18 cellular contexts compared by ENCODE assay signal in genomic region chr2:38650717-38651116, GRCh38. TPM values are rescaled to one million over a fixed set of nuclear protein-coding genes. Genes with fewer than 3 reads are reported as not detected.
DNase-seq lines count a peak whose midpoint lies in the region; FAIRE-seq and TF ChIP-seq lines count a peak whose summit lies in the region.
"Had no signal": no experiment of that assay in that cellular context is flagged by ENCODE, and none has a peak within 500 bp of the region (broad histone marks: within the 10 kb centered on the region; RNA-seq: fewer than 3 reads in every experiment).

No MANE protein-coding gene starts in this region.

- no peak overlapping the region for H2AFZ ChIP-seq in KMS-11 (ENCODE audit: low read depth)

- no peaks in the 10 kb centered on the region for H4K20me1 ChIP-seq in KMS-11 (ENCODE audit: insufficient read depth)

- H3K27ac ChIP-seq in KMS-11: no peak overlapping the region

- no peaks in the 10 kb centered on the region for H3K79me2 ChIP-seq in KMS-11 (ENCODE audit: insufficient read depth, low read depth)

- peaks cover 15% of the 10 kb centered on the region for H3K36me3 Mint-ChIP-seq in activated CD4-positive, alpha-beta T cell treated with anti-CD3 and anti-CD28 coated beads, Interleukin-2, amount 10 ng/mL, durations not matched to agents 24 days and 14 days (ENCODE audit: low read depth)
- no peaks in the 10 kb centered on the region for H3K36me3 Mint-ChIP-seq in activated naive CD8-positive, alpha-beta T cell treated with anti-CD3 and anti-CD28 coated beads for 36 hours

- DNase-seq in activated CD4-positive, alpha-beta T cell treated with anti-CD3 and anti-CD28 coated beads, Interleukin-2, amount 10 ng/mL, durations not matched to agents 24 days and 14 days: no peak
- no peak for DNase-seq in activated CD4-positive, alpha-beta T cell treated with anti-CD3 and anti-CD28 coated beads for 1 hour
- DNase-seq in BE2C (peak; percentile 29), NCI-H345 (lab: John Stamatoyannopoulos, UW) (no peak), HTR-8/SVneo (ENCODE audit: insufficient read length, low spot score) (no peak), dedifferentiated amniotic fluid mesenchymal stem cell (ENCODE audit: extremely low spot score) (no peak)
- DNase-seq in activated naive CD8-positive, alpha-beta T cell treated with anti-CD3 and anti-CD28 coated beads for 36 hours: no peak
- DNase-seq: GOT3, NCI-H1048, NCI-H146, NCI-H2081, NCI-H510A, SHP77 treated with DMSO at 0.1 percent for 48 hours had no signal

- H3K27ac Mint-ChIP-seq in activated CD4-positive, alpha-beta T cell treated with anti-CD3 and anti-CD28 coated beads, Interleukin-2, amount 10 ng/mL, durations not matched to agents 24 days and 14 days: peak overlapping the region; percentile 87
- H3K27ac Mint-ChIP-seq in activated naive CD8-positive, alpha-beta T cell treated with anti-CD3 and anti-CD28 coated beads for 36 hours: peak overlapping the region; percentile 27

- no peak overlapping the region for H3K4me3 Mint-ChIP-seq in activated CD4-positive, alpha-beta T cell treated with anti-CD3 and anti-CD28 coated beads, Interleukin-2, amount 10 ng/mL, durations not matched to agents 24 days and 14 days
- no peak overlapping the region for H3K4me3 Mint-ChIP-seq in activated naive CD8-positive, alpha-beta T cell treated with anti-CD3 and anti-CD28 coated beads for 36 hours
- H3K4me3 Mint-ChIP-seq: CD14-positive monocyte had no signal

- no peaks in the 10 kb centered on the region for H3K27me3 Mint-ChIP-seq in activated CD4-positive, alpha-beta T cell treated with anti-CD3 and anti-CD28 coated beads, Interleukin-2, amount 10 ng/mL, durations not matched to agents 24 days and 14 days
- H3K27me3 Mint-ChIP-seq in activated naive CD8-positive, alpha-beta T cell treated with anti-CD3 and anti-CD28 coated beads for 36 hours: no peaks in the 10 kb centered on the region

- TF ChIP-seq CTCF in BE2C (IDR thresholded peaks at IDR 0.05; ENCODE audit: low read depth, low read length): no peak
- TF ChIP-seq CTCF in KMS-11 (conservative IDR thresholded peaks at IDR 0.05; ENCODE audit: low read depth, low read length): no peak

- no peak for FAIRE-seq in HTR-8/SVneo (lab: Jason Lieb, UNC)
- FAIRE-seq: HepG2, RCC 7860 had no signal

- peaks cover 20% of the 10 kb centered on the region for H3K9me3 Mint-ChIP-seq in activated CD4-positive, alpha-beta T cell treated with anti-CD3 and anti-CD28 coated beads, Interleukin-2, amount 10 ng/mL, durations not matched to agents 24 days and 14 days
- no peaks in the 10 kb centered on the region for H3K9me3 Mint-ChIP-seq in activated naive CD8-positive, alpha-beta T cell treated with anti-CD3 and anti-CD28 coated beads for 36 hours

- no peaks in the 10 kb centered on the region for H3K4me1 ChIP-seq in BE2C
- H3K4me1 ChIP-seq in KMS-11 (ENCODE audit: low read depth, poor library complexity, severe bottlenecking): peaks cover 78% of the 10 kb centered on the region

- no peaks in the 10 kb centered on the region for H3K9me3 ChIP-seq in BE2C

- H3K36me3 ChIP-seq in BE2C: no peaks in the 10 kb centered on the region
- no peaks in the 10 kb centered on the region for H3K36me3 ChIP-seq in KMS-11 (ENCODE audit: insufficient read depth)

- no peak overlapping the region for H3K9ac ChIP-seq in KMS-11

- intact Hi-C loops in activated CD4-positive, alpha-beta T cell treated with anti-CD3 and anti-CD28 coated beads, Interleukin-2, amount 10 ng/mL, durations not matched to agents 24 days and 14 days (cut with micrococcal nuclease): no loop called here

- peaks cover 59% of the 10 kb centered on the region for H3K4me1 Mint-ChIP-seq in activated CD4-positive, alpha-beta T cell treated with anti-CD3 and anti-CD28 coated beads, Interleukin-2, amount 10 ng/mL, durations not matched to agents 24 days and 14 days
- H3K4me1 Mint-ChIP-seq in activated naive CD8-positive, alpha-beta T cell treated with anti-CD3 and anti-CD28 coated beads for 36 hours: peaks cover 55% of the 10 kb centered on the region

- H3K4me3 ChIP-seq in BE2C (ENCODE audit: low read depth, low read length) (no peak overlapping the region), KMS-11 (IDR thresholded peaks at IDR 0.05; ENCODE audit: insufficient read depth, low read depth, low read length) (no peak overlapping the region)

- H3K27me3 ChIP-seq in BE2C: no peaks in the 10 kb centered on the region
- H3K27me3 ChIP-seq in KMS-11 (ENCODE audit: insufficient read depth, low read depth): no peaks in the 10 kb centered on the region

- H3K4me2 ChIP-seq in KMS-11: 0 out of 2 replicates have a peak overlapping the region, but pooled peaks have one; percentile 8

RNA-seq across cellular contexts. Expression of gene GALM, which starts 15.2 kb away (rescaled TPM):
- 56.0 and 57.4 TPM in 2 replicates for total RNA-seq in activated CD4-positive, alpha-beta T cell treated with anti-CD3 and anti-CD28 coated beads, Interleukin-2, amount 10 ng/mL, durations not matched to agents 24 days and 14 days
- polyA plus RNA-seq in BE2C (2012; ENCODE audit: insufficient read depth, insufficient read length, low read depth): 3.3 TPM
- 10 to 100 TPM; 42.0 to 42.2 TPM for total RNA-seq in activated naive CD8-positive, alpha-beta T cell treated with anti-CD3 and anti-CD28 coated beads for 36 hours
- total RNA-seq: MCF 10A had no signal

RNA-seq across cellular contexts. Expression of gene HNRNPLL, which starts 48.0 kb away (rescaled TPM):
- total RNA-seq in activated CD4-positive, alpha-beta T cell treated with anti-CD3 and anti-CD28 coated beads, Interleukin-2, amount 10 ng/mL, durations not matched to agents 24 days and 14 days: 75.8 and 80.3 TPM in 2 replicates
- polyA plus RNA-seq in BE2C (2012; ENCODE audit: insufficient read depth, insufficient read length, low read depth): 22.4 TPM
- 10 to 100 TPM; 50.6 to 52.2 TPM for total RNA-seq in activated naive CD8-positive, alpha-beta T cell treated with anti-CD3 and anti-CD28 coated beads for 36 hours
